In the genomic region with DNA sequence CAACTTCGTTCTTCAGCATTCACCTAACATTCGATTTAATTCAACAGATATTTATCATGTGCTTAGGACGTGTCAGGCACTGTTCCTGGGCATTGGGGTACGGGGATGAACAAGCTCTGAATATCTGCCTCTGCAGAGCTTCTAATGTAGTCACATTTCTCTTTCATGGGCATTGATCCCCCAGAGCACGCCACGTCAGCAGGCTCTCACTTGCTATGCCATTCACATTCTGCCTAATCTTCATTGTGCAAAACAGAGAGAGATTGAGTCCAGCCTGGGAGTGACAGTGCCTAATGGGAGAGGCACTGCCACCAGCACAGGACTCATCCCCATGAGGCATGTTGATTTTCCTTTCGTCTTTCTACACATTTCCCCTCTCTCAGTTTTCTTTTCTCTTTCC, we compare ENCODE assay signal across 1 cellular context.
TF ChIP-seq lines count a peak whose summit lies in the region.

No MANE protein-coding gene starts in this region.

TF ChIP-seq in HepG2, 621 proteins besides CTCF, POLR2A, EP300 and RAD21 (continued from another document):
- TF ChIP-seq FOXO4 (CRISPR knock-in tag; conservative IDR thresholded peaks at IDR 0.05) (no peak), ELF3 (CRISPR knock-in tag; IDR thresholded peaks at IDR 0.05) (no peak), MXI1 (IDR thresholded peaks at IDR 0.05; ENCODE audit: borderline replicate concordance, low read depth, low read length) (no peak), HMG20B (CRISPR knock-in tag; conservative IDR thresholded peaks at IDR 0.05) (no peak), ZNF382 (CRISPR knock-in tag; IDR thresholded peaks at IDR 0.05; ENCODE audit: borderline replicate concordance) (no peak), FOXA3 (CRISPR knock-in tag; IDR thresholded peaks at IDR 0.05) (no peak), IRX3 (CRISPR knock-in tag; IDR thresholded peaks at IDR 0.05; ENCODE audit: borderline replicate concordance, low read depth) (no peak), SCMH1 (CRISPR knock-in tag; IDR thresholded peaks at IDR 0.05; ENCODE audit: borderline replicate concordance) (no peak), ASH2L (IDR thresholded peaks at IDR 0.05; ENCODE audit: insufficient read length, low read depth, low read length) (no peak), NONO (IDR thresholded peaks at IDR 0.05) (no peak), NONO (CRISPR knock-in tag; conservative IDR thresholded peaks at IDR 0.05) (no peak), HNF4A (CRISPR knock-in tag; IDR thresholded peaks at IDR 0.05) (no peak), EHMT2 (IDR thresholded peaks at IDR 0.05; ENCODE audit: borderline replicate concordance, low read depth, low read length) (no peak)
